22 cellular contexts compared by ENCODE assay signal in the genomic region with DNA sequence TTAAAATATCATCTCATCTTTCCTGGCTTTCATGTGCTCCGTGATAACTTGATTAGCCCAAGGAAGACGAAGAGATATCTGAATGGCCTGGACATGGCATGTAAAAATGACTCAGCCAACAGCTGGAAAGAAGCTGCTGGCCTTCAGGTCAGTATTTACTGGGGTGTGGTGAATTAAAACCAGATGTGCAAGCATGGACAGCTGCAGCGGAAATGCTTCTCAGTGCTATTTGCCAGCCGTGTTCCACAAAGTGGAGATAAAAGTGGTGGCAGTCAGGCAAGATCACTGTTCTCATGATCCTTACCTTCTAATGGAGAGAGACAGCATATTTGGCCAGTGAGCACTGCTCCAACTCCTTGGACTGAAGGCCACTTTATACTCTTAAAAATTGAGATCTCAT.
DNase-seq lines count a peak whose midpoint lies in the region; ATAC-seq and TF ChIP-seq lines count a peak whose summit lies in the region.
"Had no signal": no experiment of that assay in that cellular context is flagged by ENCODE, and none has a peak within 500 bp of the region (broad histone marks: within the 10 kb centered on the region; RNA-seq: fewer than 3 reads in every experiment).

No MANE protein-coding gene starts in this region.

- no peaks in the 10 kb centered on the region for H3K36me3 Mint-ChIP-seq in T-helper 17 cell (ENCODE audit: low read depth)
- H3K36me3 Mint-ChIP-seq: memory B cell had no signal

- H3K27me3 ChIP-seq in right cardiac atrium (ENCODE audit: control insufficient read depth, insufficient read depth): no peaks in the 10 kb centered on the region
- H3K27me3 ChIP-seq in osteoblast (ENCODE audit: insufficient read depth, low read length): no peaks in the 10 kb centered on the region
- H3K27me3 ChIP-seq: body of pancreas, colonic mucosa, tibial nerve had no signal

- 39% methylated on average over 4 of the region's 4 CpGs for WGBS in right cardiac atrium

- no peaks in the 10 kb centered on the region for H3K9me3 ChIP-seq in right cardiac atrium (ENCODE audit: control insufficient read depth, low read length)
- no peaks in the 10 kb centered on the region for H3K9me3 ChIP-seq in mucosa of descending colon
- peaks cover 4% of the 10 kb centered on the region for H3K9me3 ChIP-seq in osteoblast (ENCODE audit: low read depth, low read length)
- no peaks in the 10 kb centered on the region for H3K9me3 ChIP-seq in T-helper 17 cell (ENCODE audit: control insufficient read depth, low read length, poor library complexity, severe bottlenecking)
- H3K9me3 ChIP-seq: body of pancreas, colonic mucosa, tibial nerve had no signal

- H3K27ac ChIP-seq in right cardiac atrium (ENCODE audit: low read length) (no peak overlapping the region), osteoblast (ENCODE audit: low read depth, low read length) (no peak overlapping the region)
- H3K27ac ChIP-seq: body of pancreas, colonic mucosa, tibial nerve had no signal

- no peaks in the 10 kb centered on the region for H3K4me1 Mint-ChIP-seq in T-helper 17 cell
- H3K4me1 Mint-ChIP-seq: B cell; memory B cell; natural killer cell; stimulated activated naive CD8-positive, alpha-beta T cell treated with anti-CD3 and anti-CD28 coated beads, Interleukin-15, amount 100 ng/mL, for 72 hours had no signal

- no peak overlapping the region for H3K4me3 Mint-ChIP-seq in T-helper 17 cell
- H3K4me3 Mint-ChIP-seq: B cell; memory B cell; natural killer cell; stimulated activated naive CD8-positive, alpha-beta T cell treated with anti-CD3 and anti-CD28 coated beads, Interleukin-15, amount 100 ng/mL, for 72 hours had no signal

- H3K36me3 ChIP-seq in mucosa of descending colon (ENCODE audit: low read depth) (no peaks in the 10 kb centered on the region), osteoblast (ENCODE audit: insufficient read depth, low read length) (no peaks in the 10 kb centered on the region)
- H3K36me3 ChIP-seq: colonic mucosa, tibial nerve had no signal

- no peaks in the 10 kb centered on the region for H3K27me3 Mint-ChIP-seq in T-helper 17 cell
- H3K27me3 Mint-ChIP-seq: B cell; memory B cell; stimulated activated naive CD8-positive, alpha-beta T cell treated with anti-CD3 and anti-CD28 coated beads, Interleukin-15, amount 100 ng/mL, for 72 hours had no signal

- no peak for DNase-seq in Right ventricle myocardium superior
- no peak for DNase-seq in right cardiac atrium
- DNase-seq in fibroblast of mammary gland (ENCODE audit: low read depth): peak; percentile 92
- peak in 1 of 3 donors; percentile 10 for DNase-seq in mucosa of descending colon
- DNase-seq in osteoblast (ENCODE audit: insufficient read length, low spot score, missing footprints): no peak
- DNase-seq in T-helper 17 cell: no peak
- DNase-seq: 8988T; Calu3; colonic mucosa; EL; natural killer cell; NCI-H524 treated with DMSO at 0.1 percent for 48 hours; posterior cingulate gyrus; stimulated activated CD4-positive, alpha-beta T cell treated with anti-CD3 and anti-CD28 coated beads, Interleukin-4, amount 100 ng/mL, for 24 hours; stimulated activated naive CD8-positive, alpha-beta T cell treated with anti-CD3 and anti-CD28 coated beads, Interleukin-15, amount 100 ng/mL, for 72 hours had no signal

- H3K79me2 ChIP-seq in osteoblast (ENCODE audit: insufficient read depth, low read length): no peaks in the 10 kb centered on the region

- no peak overlapping the region for H3K27ac Mint-ChIP-seq in T-helper 17 cell
- H3K27ac Mint-ChIP-seq: activated naive CD4-positive, alpha-beta T cell treated with anti-CD3 and anti-CD28 coated beads, Interleukin-2, amount 50 U/mL, for 72 hours; B cell; memory B cell; natural killer cell; stimulated activated naive CD8-positive, alpha-beta T cell treated with anti-CD3 and anti-CD28 coated beads, Interleukin-15, amount 100 ng/mL, for 72 hours had no signal

- intact Hi-C loops in Right ventricle myocardium superior (cut with DNase I) (no loop called here), right cardiac atrium (cut with DNase I) (loop anchor here in 1 of 4 donors (10.0 kb wide), 1 partner anchor 104 kb away; no protein-coding TSS in a partner anchor), mucosa of descending colon (cut with DNase I, micrococcal nuclease) (no loop called here)

- no peak overlapping the region for H3K4me2 ChIP-seq in osteoblast (ENCODE audit: insufficient read depth, low read length)

- no peak overlapping the region for H2AFZ ChIP-seq in osteoblast (ENCODE audit: low read length)

- TF ChIP-seq CTCF in fibroblast of mammary gland (conservative IDR thresholded peaks at IDR 0.05; ENCODE audit: control insufficient read depth, insufficient read depth, low read depth, low read length) (no peak), mucosa of descending colon (IDR thresholded peaks at IDR 0.05) (no peak), osteoblast (IDR thresholded peaks at IDR 0.05; ENCODE audit: extremely low read depth, low read depth, low read length) (no peak)

- H3K4me3 ChIP-seq in right cardiac atrium (ENCODE audit: low read length): no peak overlapping the region
- no peak overlapping the region for H3K4me3 ChIP-seq in fibroblast of mammary gland (ENCODE audit: control insufficient read depth, low read depth, low read length)
- no peak overlapping the region for H3K4me3 ChIP-seq in mucosa of descending colon
- H3K4me3 ChIP-seq in osteoblast (ENCODE audit: insufficient read depth, low read length): no peak overlapping the region
- H3K4me3 ChIP-seq: body of pancreas, colonic mucosa, tibial nerve had no signal

- H4K20me1 ChIP-seq in osteoblast (ENCODE audit: insufficient read depth, low read length): no peaks in the 10 kb centered on the region

- ATAC-seq in Right ventricle myocardium superior (ENCODE audit: poor library complexity) (peak; percentile 85), right cardiac atrium (no peak), mucosa of descending colon (peak; percentile 36), HG03280 (IDR thresholded peaks at IDR 0.05; ENCODE audit: unreplicated experiment) (no peak), T-helper 17 cell (no peak), GM21360 (IDR thresholded peaks at IDR 0.05; ENCODE audit: unreplicated experiment) (no peak)
- ATAC-seq: activated naive CD4-positive, alpha-beta T cell treated with anti-CD3 and anti-CD28 coated beads, Interleukin-2, amount 50 U/mL, for 72 hours; body of pancreas; natural killer cell; stimulated activated naive CD8-positive, alpha-beta T cell treated with anti-CD3 and anti-CD28 coated beads, Interleukin-15, amount 100 ng/mL, for 72 hours had no signal

- H3K4me1 ChIP-seq in right cardiac atrium (ENCODE audit: control insufficient read depth, insufficient read depth, low read length): no peaks in the 10 kb centered on the region
- H3K4me1 ChIP-seq in mucosa of descending colon (ENCODE audit: low read depth): no peaks in the 10 kb centered on the region
- no peaks in the 10 kb centered on the region for H3K4me1 ChIP-seq in osteoblast (ENCODE audit: insufficient read depth, low read length)
- H3K4me1 ChIP-seq: body of pancreas, colonic mucosa had no signal

Comparison
In these comparisons a context has a peak if more than half of its experiments do, and no peak if none do; other contexts are left out.
1. ATAC-seq: peak in Right ventricle myocardium superior (single experiment) and mucosa of descending colon (single experiment); none in right cardiac atrium (0 of 2), HG03280 (single experiment), T-helper 17 cell (single experiment) and GM21360 (single experiment).